Comparison of ENCODE assay signal across 10 cellular contexts in genomic region chr14:45891417-45892080, GRCh38.
DNase-seq lines count a peak whose midpoint lies in the region; ATAC-seq and TF ChIP-seq lines count a peak whose summit lies in the region.
"Had no signal": no experiment of that assay in that cellular context is flagged by ENCODE, and none has a peak within 500 bp of the region (broad histone marks: within the 10 kb centered on the region; RNA-seq: fewer than 3 reads in every experiment).

No MANE protein-coding gene starts in this region.

- no peak for TF ChIP-seq CTCF in GM20000 (IDR thresholded peaks at IDR 0.05; ENCODE audit: extremely low read depth, missing control alignments)
- TF ChIP-seq CTCF in SK-N-SH (IDR thresholded peaks at IDR 0.05) = no peak
- TF ChIP-seq CTCF in lower leg skin (IDR thresholded peaks at IDR 0.05) = no peak

- no peak overlapping the region for H3K4me2 ChIP-seq in SK-N-SH

- no peak for TF ChIP-seq RAD21 in Ishikawa (IDR thresholded peaks at IDR 0.05; ENCODE audit: low read depth)
- TF ChIP-seq RAD21 in SK-N-SH (IDR thresholded peaks at IDR 0.05; ENCODE audit: low read length) = no peak

- H3K36me3 ChIP-seq in SK-N-SH (replicated peaks in 1 of 2; ENCODE audit: control insufficient read depth in 1 of 2, insufficient read depth in 2 of 2, low read length in 1 of 2) = no peaks in the 10 kb centered on the region
- H3K36me3 ChIP-seq: SJSA1 had no signal

- H3K4me3 ChIP-seq in SK-N-SH (ENCODE audit: low read depth in 2 of 2, low read length in 1 of 2) (no peak overlapping the region), lower leg skin (ENCODE audit: low read depth, poor library complexity, severe bottlenecking) (no peak overlapping the region)
- H3K4me3 ChIP-seq: SJSA1 had no signal

- intact Hi-C loops in head of caudate nucleus (cut with DNase I) = no loop called here
- intact Hi-C loops in lower leg skin (cut with DNase I; ENCODE audit: low total_unique reads) = no loop called here

- no peaks in the 10 kb centered on the region for H3K9me2 ChIP-seq in SK-N-SH

- no peak for ATAC-seq in GM19395 (IDR thresholded peaks at IDR 0.05; ENCODE audit: unreplicated experiment)

- DNase-seq in NCI-H69 (lab: John Stamatoyannopoulos, UW) = peak; percentile 99
- peak; percentile 28 to 92 (median 70) for DNase-seq in head of caudate nucleus
- DNase-seq in retina = peak; percentile 40
- no peak for DNase-seq in GM20000 (ENCODE audit: low spot score)
- DNase-seq in SK-N-SH = no peak
- DNase-seq in lower leg skin (ENCODE audit: low spot score in 2 of 2) = no peak
- DNase-seq: aorta had no signal

- no peaks in the 10 kb centered on the region for H3K27me3 ChIP-seq in SK-N-SH (ENCODE audit: insufficient read depth)
- H3K27me3 ChIP-seq: SJSA1 had no signal

- TF ChIP-seq EP300 in Ishikawa (IDR thresholded peaks at IDR 0.05; ENCODE audit: borderline replicate concordance) = no peak
- no peak for TF ChIP-seq EP300 in SK-N-SH (IDR thresholded peaks at IDR 0.05; ENCODE audit: borderline replicate concordance in 1 of 2, low read depth in 1 of 2, low read length in 1 of 2)

- H3K9me3 ChIP-seq in SK-N-SH = no peaks in the 10 kb centered on the region
- H3K9me3 ChIP-seq: SJSA1 had no signal

- H2AFZ ChIP-seq in SK-N-SH (ENCODE audit: low read depth) = no peak overlapping the region

- no peaks in the 10 kb centered on the region for H4K20me1 ChIP-seq in SK-N-SH (ENCODE audit: insufficient read depth)

- no peak for TF ChIP-seq POLR2A in lower leg skin (IDR thresholded peaks at IDR 0.05)

- WGBS in SK-N-SH (ENCODE audit: low lambda C conversion rate) = 7% methylated on average over 10 of the region's 18 CpGs
- 25 to 38% methylated on average over 18 of the region's 18 CpGs for WGBS in lower leg skin, 2 donors

- no peak overlapping the region for H3K27ac ChIP-seq in SK-N-SH (ENCODE audit: low read depth in 2 of 2, low read length in 1 of 2)
- H3K27ac ChIP-seq: SJSA1 had no signal

- H3K79me2 ChIP-seq in SK-N-SH (ENCODE audit: insufficient read depth) = no peaks in the 10 kb centered on the region

- H3K9ac ChIP-seq in SK-N-SH = no peak overlapping the region

- H3K4me1 ChIP-seq in SK-N-SH (ENCODE audit: control insufficient read depth in 1 of 2, insufficient read depth in 2 of 2, low read depth in 1 of 2, low read length in 1 of 2) = no peaks in the 10 kb centered on the region
- H3K4me1 ChIP-seq: SJSA1 had no signal

- POLR2A ChIA-PET in SK-N-SH (lab: Yijun Ruan, JAX) = no interaction called here

- CTCF ChIA-PET in SK-N-SH (lab: Yijun Ruan, JAX) = interaction anchor here (0.7 kb wide), 1 partner anchor 15 kb away, joined by 3 read pairs; no protein-coding TSS in a partner anchor

- no peaks in the 10 kb centered on the region for H3F3A ChIP-seq in SK-N-SH (replicated peaks; ENCODE audit: insufficient read depth)

TF ChIP-seq in Ishikawa, 13 proteins besides CTCF, POLR2A, EP300 and RAD21:
- TF ChIP-seq REST (IDR thresholded peaks at IDR 0.05; ENCODE audit: low read depth) (no peak), CREB1 (IDR thresholded peaks at IDR 0.05; ENCODE audit: low read depth) (no peak), EGR1 (IDR thresholded peaks at IDR 0.05) (peak; percentile 36; the same call in 1 of the 2 replicates)

TF ChIP-seq in SK-N-SH, 30 proteins besides CTCF, POLR2A, EP300 and RAD21:
- no peak for TF ChIP-seq POLR2AphosphoS5 (IDR thresholded peaks at IDR 0.05; ENCODE audit: low read depth, low read length)
- TF ChIP-seq TCF12 (IDR thresholded peaks at IDR 0.05) = no peak
- TF ChIP-seq RXRA (IDR thresholded peaks at IDR 0.05; ENCODE audit: borderline replicate concordance, low read depth) = no peak
- no peak for TF ChIP-seq FOXJ3 (CRISPR knock-in tag; IDR thresholded peaks at IDR 0.05)
- no peak for TF ChIP-seq SMC3 (IDR thresholded peaks at IDR 0.05; ENCODE audit: low read depth, low read length)
- no peak for TF ChIP-seq MXI1 (IDR thresholded peaks at IDR 0.05; ENCODE audit: low read depth, low read length)
- no peak for TF ChIP-seq EZH2phosphoT487 (IDR thresholded peaks at IDR 0.05; ENCODE audit: borderline replicate concordance, low read depth)
- TF ChIP-seq ELF1 (IDR thresholded peaks at IDR 0.05) = no peak
- TF ChIP-seq GATA2 (CRISPR knock-in tag; IDR thresholded peaks at IDR 0.05) = no peak
- no peak for TF ChIP-seq TAF1 (IDR thresholded peaks at IDR 0.05; ENCODE audit: borderline replicate concordance, low read depth, low read length)
- TF ChIP-seq TEAD4 (IDR thresholded peaks at IDR 0.05; ENCODE audit: borderline replicate concordance, insufficient read depth) = no peak
- no peak for TF ChIP-seq ZBTB33 (IDR thresholded peaks at IDR 0.05; ENCODE audit: borderline replicate concordance, low read depth)
- TF ChIP-seq SIN3A (IDR thresholded peaks at IDR 0.05; ENCODE audit: borderline replicate concordance, low read depth, low read length) = no peak

Comparison
In these comparisons a context has a peak if more than half of its experiments do, and no peak if none do; other contexts are left out.
1. DNase-seq: peak in NCI-H69 (single experiment), head of caudate nucleus (42 of 42) and retina (single experiment); none in GM20000 (single experiment), SK-N-SH (single experiment) and lower leg skin (0 of 2).